In the genomic region with DNA sequence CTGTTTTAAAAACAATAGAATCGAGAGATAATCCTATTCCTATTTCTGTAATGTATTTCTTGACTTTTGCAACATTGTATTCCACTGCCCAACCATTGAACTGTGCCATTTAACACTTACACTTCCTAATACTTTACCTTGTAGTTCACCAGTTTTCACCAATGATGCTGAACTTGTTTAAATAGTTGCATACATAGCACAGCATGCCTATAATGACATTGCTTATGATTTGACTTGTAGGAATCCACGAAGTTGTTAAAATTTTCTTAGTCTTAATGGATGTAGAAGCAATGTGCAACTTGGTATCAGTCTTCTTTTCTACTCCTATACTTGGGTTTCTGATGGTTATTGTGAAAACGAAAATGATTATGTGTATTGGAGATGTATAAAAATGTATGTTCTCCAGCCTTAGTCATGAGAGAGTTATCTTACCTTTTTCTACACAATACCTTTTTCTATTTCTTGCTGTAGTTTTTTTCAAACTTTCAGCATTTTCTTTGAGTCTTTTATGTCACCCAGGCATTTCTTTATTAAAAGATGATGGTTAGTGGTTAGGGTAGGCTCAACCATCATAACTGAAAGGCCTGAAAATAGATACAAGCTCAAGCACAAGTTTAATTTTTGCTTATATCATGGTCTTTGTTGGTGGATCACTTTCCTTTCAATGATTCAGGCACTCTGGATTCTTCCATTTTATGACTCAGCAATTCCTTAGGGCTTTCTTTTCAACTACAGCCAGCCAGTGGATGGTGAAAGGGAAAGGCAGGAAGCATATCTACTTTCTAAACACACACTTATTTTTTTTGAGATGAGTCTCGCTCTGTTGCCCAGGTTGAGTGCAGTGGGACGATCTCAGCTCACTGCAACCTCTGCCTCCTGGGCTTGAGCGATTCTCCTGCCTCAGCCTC, we compare ENCODE assay signal across 11 cellular contexts. TPM values are rescaled to one million over a fixed set of nuclear protein-coding genes. Genes with fewer than 3 reads are reported as not detected.
DNase-seq lines count a peak whose midpoint lies in the region; ATAC-seq and TF ChIP-seq lines count a peak whose summit lies in the region.
"Had no signal": no experiment of that assay in that cellular context is flagged by ENCODE, and none has a peak within 500 bp of the region (broad histone marks: within the 10 kb centered on the region; RNA-seq: fewer than 3 reads in every experiment).

No MANE protein-coding gene starts in this region.

- H3K9me3 Mint-ChIP-seq in natural killer cell treated with Interleukin-12 subunit alpha and Interleukin-12 subunit beta and Interleukin-15 and Interleukin-18, amount 100 ng/mL, for 72 hours: no peaks in the 10 kb centered on the region
- H3K9me3 Mint-ChIP-seq: activated B cell treated with CpG ODN at 0.5 μM for 24 hours had no signal

- no peak for TF ChIP-seq EP300 in esophagus muscularis mucosa (IDR thresholded peaks at IDR 0.05)

- no peaks in the 10 kb centered on the region for H3K9me3 ChIP-seq in esophagus muscularis mucosa

- intact Hi-C loops in esophagus muscularis mucosa (cut with DNase I): no loop called here

- no peaks in the 10 kb centered on the region for H3K36me3 ChIP-seq in esophagus muscularis mucosa

- TF ChIP-seq CTCF in GM10266 (IDR thresholded peaks at IDR 0.05; ENCODE audit: control insufficient read depth, insufficient read depth, low read depth, missing control alignments): no peak
- TF ChIP-seq CTCF in esophagus muscularis mucosa (IDR thresholded peaks at IDR 0.05): no peak

- H3K4me3 ChIP-seq in esophagus muscularis mucosa: no peak overlapping the region

- no peak for TF ChIP-seq POLR2A in esophagus muscularis mucosa (IDR thresholded peaks at IDR 0.05; ENCODE audit: low read depth)

- no peaks in the 10 kb centered on the region for H3K27me3 ChIP-seq in esophagus muscularis mucosa

- no peak overlapping the region for H3K27ac Mint-ChIP-seq in natural killer cell treated with Interleukin-12 subunit alpha and Interleukin-12 subunit beta and Interleukin-15 and Interleukin-18, amount 100 ng/mL, for 72 hours
- H3K27ac Mint-ChIP-seq: activated B cell treated with CpG ODN at 0.5 μM for 24 hours had no signal

- in situ Hi-C loops in ACHN (cut with HindIII; ENCODE audit: low pct_ligation_motif_present, low pct_unique_long_range_greater_than_20kb, low sequenced_read_pairs): no loop called here

- peaks cover 0 to 14% (median 9%) of the 10 kb centered on the region in 4 donors for H3K4me1 ChIP-seq in esophagus muscularis mucosa

- no peaks in the 10 kb centered on the region for H3K27me3 Mint-ChIP-seq in natural killer cell treated with Interleukin-12 subunit alpha and Interleukin-12 subunit beta and Interleukin-15 and Interleukin-18, amount 100 ng/mL, for 72 hours
- H3K27me3 Mint-ChIP-seq: activated B cell treated with CpG ODN at 0.5 μM for 24 hours had no signal

- H3K4me3 Mint-ChIP-seq in natural killer cell treated with Interleukin-12 subunit alpha and Interleukin-12 subunit beta and Interleukin-15 and Interleukin-18, amount 100 ng/mL, for 72 hours: no peak overlapping the region
- H3K4me3 Mint-ChIP-seq: activated B cell treated with CpG ODN at 0.5 μM for 24 hours had no signal

- peak overlapping the region; percentile 27 for H3K27ac ChIP-seq in epithelial cell of prostate
- no peak overlapping the region for H3K27ac ChIP-seq in esophagus muscularis mucosa (replicated peaks in 1 of 4)

- peaks cover 8% of the 10 kb centered on the region for H3K36me3 Mint-ChIP-seq in natural killer cell treated with Interleukin-12 subunit alpha and Interleukin-12 subunit beta and Interleukin-15 and Interleukin-18, amount 100 ng/mL, for 72 hours

- ATAC-seq in GM19468 (IDR thresholded peaks at IDR 0.05; ENCODE audit: extremely low read depth, unreplicated experiment) (peak; percentile 44), HG03460 (IDR thresholded peaks at IDR 0.05; ENCODE audit: unreplicated experiment) (peak; percentile 60)
- no peak for ATAC-seq in natural killer cell treated with Interleukin-12 subunit alpha and Interleukin-12 subunit beta and Interleukin-15 and Interleukin-18, amount 100 ng/mL, for 72 hours

- 88% methylated on average over 6 of the region's 6 CpGs for WGBS in esophagus muscularis mucosa

- H3K4me1 Mint-ChIP-seq in natural killer cell treated with Interleukin-12 subunit alpha and Interleukin-12 subunit beta and Interleukin-15 and Interleukin-18, amount 100 ng/mL, for 72 hours (ENCODE audit: low read depth in 2 of 2): peaks cover 22 to 30% of the 10 kb centered on the region in 2 donors

- DNase-seq in ACHN (peak; percentile 66), epithelial cell of prostate (ENCODE audit: low read depth, low spot score) (no peak), GM10266 (ENCODE audit: extremely low spot score) (no peak), esophagus muscularis mucosa (ENCODE audit: extremely low spot score) (no peak), OCI-M2 (lab: John Stamatoyannopoulos, UW; ENCODE audit: unreplicated experiment) (no peak)
- no peak for DNase-seq in natural killer cell treated with Interleukin-12 subunit alpha and Interleukin-12 subunit beta and Interleukin-15 and Interleukin-18, amount 100 ng/mL, for 72 hours (ENCODE audit: low spot score)
- DNase-seq: activated B cell treated with CpG ODN at 0.5 μM for 24 hours, head of caudate nucleus, KG1 had no signal

RNA-seq across cellular contexts. Expression of a gene that starts 9.4 kb away (rescaled TPM):
- 10 to 100 TPM; 25.7 to 34.1 TPM for total RNA-seq in natural killer cell treated with Interleukin-12 subunit alpha and Interleukin-12 subunit beta and Interleukin-15 and Interleukin-18, amount 100 ng/mL, for 72 hours
- 10 to 100 TPM; 19.5 to 26.0 (median 22.5) TPM for total RNA-seq in esophagus muscularis mucosa

Comparison
In these comparisons a context has a peak if more than half of its experiments do, and no peak if none do; other contexts are left out.
1. ATAC-seq: peak in GM19468 (single experiment) and HG03460 (single experiment); none in natural killer cell treated with Interleukin-12 subunit alpha and Interleukin-12 subunit beta and Interleukin-15 and Interleukin-18, amount 100 ng/mL, for 72 hours (0 of 2).